1 cellular context compared by ENCODE assay signal in the genomic region with DNA sequence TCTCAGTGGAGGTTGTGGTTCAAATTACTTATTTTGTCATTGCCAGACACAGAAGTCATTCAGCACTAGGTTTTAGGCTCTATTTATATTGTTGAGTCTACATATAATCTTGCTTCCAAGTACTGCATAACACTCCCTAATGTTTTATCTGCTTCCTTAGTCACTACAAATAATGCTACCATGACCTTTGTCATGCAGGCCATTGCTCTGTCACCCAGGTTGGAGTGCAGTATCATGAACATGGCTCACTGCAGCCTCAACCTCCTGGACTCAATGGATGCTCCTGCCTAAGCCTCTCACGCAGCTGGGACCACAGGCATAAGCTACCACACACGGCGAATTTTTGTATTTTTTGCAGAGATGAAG.
TF ChIP-seq lines count a peak whose summit lies in the region.

No MANE protein-coding gene starts in this region.

TF ChIP-seq in H1, 55 proteins besides CTCF, POLR2A, EP300 and RAD21:
- TF ChIP-seq, protein P1, sequence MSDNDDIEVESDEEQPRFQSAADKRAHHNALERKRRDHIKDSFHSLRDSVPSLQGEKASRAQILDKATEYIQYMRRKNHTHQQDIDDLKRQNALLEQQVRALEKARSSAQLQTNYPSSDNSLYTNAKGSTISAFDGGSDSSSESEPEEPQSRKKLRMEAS (IDR thresholded peaks at IDR 0.05): no peak
- no peak for TF ChIP-seq POU5F1 (IDR thresholded peaks at IDR 0.05; ENCODE audit: low read depth, low read length)
- TF ChIP-seq, protein P2, sequence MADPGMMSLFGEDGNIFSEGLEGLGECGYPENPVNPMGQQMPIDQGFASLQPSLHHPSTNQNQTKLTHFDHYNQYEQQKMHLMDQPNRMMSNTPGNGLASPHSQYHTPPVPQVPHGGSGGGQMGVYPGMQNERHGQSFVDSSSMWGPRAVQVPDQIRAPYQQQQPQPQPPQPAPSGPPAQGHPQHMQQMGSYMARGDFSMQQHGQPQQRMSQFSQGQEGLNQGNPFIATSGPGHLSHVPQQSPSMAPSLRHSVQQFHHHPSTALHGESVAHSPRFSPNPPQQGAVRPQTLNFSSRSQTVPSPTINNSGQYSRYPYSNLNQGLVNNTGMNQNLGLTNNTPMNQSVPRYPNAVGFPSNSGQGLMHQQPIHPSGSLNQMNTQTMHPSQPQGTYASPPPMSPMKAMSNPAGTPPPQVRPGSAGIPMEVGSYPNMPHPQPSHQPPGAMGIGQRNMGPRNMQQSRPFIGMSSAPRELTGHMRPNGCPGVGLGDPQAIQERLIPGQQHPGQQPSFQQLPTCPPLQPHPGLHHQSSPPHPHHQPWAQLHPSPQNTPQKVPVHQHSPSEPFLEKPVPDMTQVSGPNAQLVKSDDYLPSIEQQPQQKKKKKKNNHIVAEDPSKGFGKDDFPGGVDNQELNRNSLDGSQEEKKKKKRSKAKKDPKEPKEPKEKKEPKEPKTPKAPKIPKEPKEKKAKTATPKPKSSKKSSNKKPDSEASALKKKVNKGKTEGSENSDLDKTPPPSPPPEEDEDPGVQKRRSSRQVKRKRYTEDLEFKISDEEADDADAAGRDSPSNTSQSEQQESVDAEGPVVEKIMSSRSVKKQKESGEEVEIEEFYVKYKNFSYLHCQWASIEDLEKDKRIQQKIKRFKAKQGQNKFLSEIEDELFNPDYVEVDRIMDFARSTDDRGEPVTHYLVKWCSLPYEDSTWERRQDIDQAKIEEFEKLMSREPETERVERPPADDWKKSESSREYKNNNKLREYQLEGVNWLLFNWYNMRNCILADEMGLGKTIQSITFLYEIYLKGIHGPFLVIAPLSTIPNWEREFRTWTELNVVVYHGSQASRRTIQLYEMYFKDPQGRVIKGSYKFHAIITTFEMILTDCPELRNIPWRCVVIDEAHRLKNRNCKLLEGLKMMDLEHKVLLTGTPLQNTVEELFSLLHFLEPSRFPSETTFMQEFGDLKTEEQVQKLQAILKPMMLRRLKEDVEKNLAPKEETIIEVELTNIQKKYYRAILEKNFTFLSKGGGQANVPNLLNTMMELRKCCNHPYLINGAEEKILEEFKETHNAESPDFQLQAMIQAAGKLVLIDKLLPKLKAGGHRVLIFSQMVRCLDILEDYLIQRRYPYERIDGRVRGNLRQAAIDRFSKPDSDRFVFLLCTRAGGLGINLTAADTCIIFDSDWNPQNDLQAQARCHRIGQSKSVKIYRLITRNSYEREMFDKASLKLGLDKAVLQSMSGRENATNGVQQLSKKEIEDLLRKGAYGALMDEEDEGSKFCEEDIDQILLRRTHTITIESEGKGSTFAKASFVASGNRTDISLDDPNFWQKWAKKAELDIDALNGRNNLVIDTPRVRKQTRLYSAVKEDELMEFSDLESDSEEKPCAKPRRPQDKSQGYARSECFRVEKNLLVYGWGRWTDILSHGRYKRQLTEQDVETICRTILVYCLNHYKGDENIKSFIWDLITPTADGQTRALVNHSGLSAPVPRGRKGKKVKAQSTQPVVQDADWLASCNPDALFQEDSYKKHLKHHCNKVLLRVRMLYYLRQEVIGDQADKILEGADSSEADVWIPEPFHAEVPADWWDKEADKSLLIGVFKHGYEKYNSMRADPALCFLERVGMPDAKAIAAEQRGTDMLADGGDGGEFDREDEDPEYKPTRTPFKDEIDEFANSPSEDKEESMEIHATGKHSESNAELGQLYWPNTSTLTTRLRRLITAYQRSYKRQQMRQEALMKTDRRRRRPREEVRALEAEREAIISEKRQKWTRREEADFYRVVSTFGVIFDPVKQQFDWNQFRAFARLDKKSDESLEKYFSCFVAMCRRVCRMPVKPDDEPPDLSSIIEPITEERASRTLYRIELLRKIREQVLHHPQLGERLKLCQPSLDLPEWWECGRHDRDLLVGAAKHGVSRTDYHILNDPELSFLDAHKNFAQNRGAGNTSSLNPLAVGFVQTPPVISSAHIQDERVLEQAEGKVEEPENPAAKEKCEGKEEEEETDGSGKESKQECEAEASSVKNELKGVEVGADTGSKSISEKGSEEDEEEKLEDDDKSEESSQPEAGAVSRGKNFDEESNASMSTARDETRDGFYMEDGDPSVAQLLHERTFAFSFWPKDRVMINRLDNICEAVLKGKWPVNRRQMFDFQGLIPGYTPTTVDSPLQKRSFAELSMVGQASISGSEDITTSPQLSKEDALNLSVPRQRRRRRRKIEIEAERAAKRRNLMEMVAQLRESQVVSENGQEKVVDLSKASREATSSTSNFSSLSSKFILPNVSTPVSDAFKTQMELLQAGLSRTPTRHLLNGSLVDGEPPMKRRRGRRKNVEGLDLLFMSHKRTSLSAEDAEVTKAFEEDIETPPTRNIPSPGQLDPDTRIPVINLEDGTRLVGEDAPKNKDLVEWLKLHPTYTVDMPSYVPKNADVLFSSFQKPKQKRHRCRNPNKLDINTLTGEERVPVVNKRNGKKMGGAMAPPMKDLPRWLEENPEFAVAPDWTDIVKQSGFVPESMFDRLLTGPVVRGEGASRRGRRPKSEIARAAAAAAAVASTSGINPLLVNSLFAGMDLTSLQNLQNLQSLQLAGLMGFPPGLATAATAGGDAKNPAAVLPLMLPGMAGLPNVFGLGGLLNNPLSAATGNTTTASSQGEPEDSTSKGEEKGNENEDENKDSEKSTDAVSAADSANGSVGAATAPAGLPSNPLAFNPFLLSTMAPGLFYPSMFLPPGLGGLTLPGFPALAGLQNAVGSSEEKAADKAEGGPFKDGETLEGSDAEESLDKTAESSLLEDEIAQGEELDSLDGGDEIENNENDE (IDR thresholded peaks at IDR 0.05; ENCODE audit: insufficient replicate concordance, low read length): no peak
- no peak for TF ChIP-seq KDM4A (IDR thresholded peaks at IDR 0.05; ENCODE audit: low read depth, low read length, severe bottlenecking)
- TF ChIP-seq RFX5 (IDR thresholded peaks at IDR 0.05; ENCODE audit: borderline replicate concordance, low read depth, low read length): no peak
- TF ChIP-seq SIN3A (conservative IDR thresholded peaks at IDR 0.05 in 1 of 2, IDR thresholded peaks at IDR 0.05 in 1 of 2; ENCODE audit: low read depth in 1 of 2, low read length in 2 of 2): no peak
- no peak for TF ChIP-seq MAFK (IDR thresholded peaks at IDR 0.05; ENCODE audit: low read depth, low read length)
- TF ChIP-seq SAP30 (IDR thresholded peaks at IDR 0.05; ENCODE audit: insufficient read depth, insufficient replicate concordance, low read length): no peak
- no peak for TF ChIP-seq EZH2 (IDR thresholded peaks at IDR 0.05; ENCODE audit: low read depth, low read length, severe bottlenecking)
- no peak for TF ChIP-seq CREB1 (IDR thresholded peaks at IDR 0.05)
- TF ChIP-seq BACH1 (IDR thresholded peaks at IDR 0.05; ENCODE audit: low read length): no peak
- TF ChIP-seq CHD2 (IDR thresholded peaks at IDR 0.05; ENCODE audit: low read length): no peak
- TF ChIP-seq, protein P3, sequence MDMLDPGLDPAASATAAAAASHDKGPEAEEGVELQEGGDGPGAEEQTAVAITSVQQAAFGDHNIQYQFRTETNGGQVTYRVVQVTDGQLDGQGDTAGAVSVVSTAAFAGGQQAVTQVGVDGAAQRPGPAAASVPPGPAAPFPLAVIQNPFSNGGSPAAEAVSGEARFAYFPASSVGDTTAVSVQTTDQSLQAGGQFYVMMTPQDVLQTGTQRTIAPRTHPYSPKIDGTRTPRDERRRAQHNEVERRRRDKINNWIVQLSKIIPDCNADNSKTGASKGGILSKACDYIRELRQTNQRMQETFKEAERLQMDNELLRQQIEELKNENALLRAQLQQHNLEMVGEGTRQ (IDR thresholded peaks at IDR 0.05; ENCODE audit: low read length): no peak
- no peak for TF ChIP-seq TAF1 (IDR thresholded peaks at IDR 0.05; ENCODE audit: low read depth, low read length)
- TF ChIP-seq FOSL1 (IDR thresholded peaks at IDR 0.05; ENCODE audit: insufficient read depth, low read depth, low read length): no peak
- TF ChIP-seq EGR1 (IDR thresholded peaks at IDR 0.05; ENCODE audit: borderline replicate concordance, low read depth, low read length): no peak
